In the genomic region with DNA sequence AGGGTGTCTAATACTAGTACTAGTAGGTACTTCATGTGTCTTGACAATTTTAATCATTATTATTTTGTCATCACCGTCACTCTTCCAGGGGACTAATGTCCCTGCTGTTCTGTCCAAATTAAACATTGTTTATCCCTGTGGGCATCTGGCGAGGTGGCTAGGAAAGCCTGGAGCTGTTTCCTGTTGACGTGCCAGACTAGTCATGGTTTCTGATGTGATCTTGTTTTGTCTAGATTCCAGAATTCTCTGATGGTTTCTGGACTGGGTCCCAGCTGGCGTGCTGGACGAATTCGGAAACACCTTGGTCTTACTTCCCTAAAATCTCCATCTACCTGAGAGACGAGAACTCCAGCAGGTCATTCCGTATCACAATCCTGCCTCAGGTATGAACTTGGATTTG, we compare ENCODE assay signal across 19 cellular contexts.
DNase-seq lines count a peak whose midpoint lies in the region; ATAC-seq, FAIRE-seq and TF ChIP-seq lines count a peak whose summit lies in the region.
"Had no signal": no experiment of that assay in that cellular context is flagged by ENCODE, and none has a peak within 500 bp of the region (broad histone marks: within the 10 kb centered on the region; RNA-seq: fewer than 3 reads in every experiment).

No MANE protein-coding gene starts in this region.

- H3K27ac ChIP-seq in suprapubic skin: peak overlapping the region; percentile 68

- peak; percentile 60 for DNase-seq in NCI-H2196 (lab: John Stamatoyannopoulos, UW; ENCODE audit: unreplicated experiment)
- peak; percentile 54 for DNase-seq in bronchial epithelial cell (ENCODE audit: low read depth)
- DNase-seq in foreskin melanocyte: peak; percentile 46
- DNase-seq in suprapubic skin (ENCODE audit: low spot score in 2 of 2): no peak
- no peak for DNase-seq in mesenteric fat pad (ENCODE audit: low spot score)
- DNase-seq in NCI-H748 treated with DMSO at 0.1 percent for 48 hours (lab: John Stamatoyannopoulos, UW): no peak
- DNase-seq: activated CD4-positive, alpha-beta T cell treated with anti-CD3 and anti-CD28 coated beads, Interleukin-2, amount 10 ng/mL, durations not matched to agents 24 days and 14 days; activated naive CD8-positive, alpha-beta T cell treated with anti-CD3 and anti-CD28 coated beads, Interleukin-2, amount 10 ng/mL, durations not matched to agents 7 days and 5 days; EL; immature natural killer cell; KBM-7; NCI-H1417 treated with DMSO at 0.1 percent for 48 hours; NCI-H526 treated with DMSO at 0.1 percent for 48 hours; T-helper 17 cell had no signal

- no peaks in the 10 kb centered on the region for H3K9me3 ChIP-seq in suprapubic skin
- H3K9me3 ChIP-seq: thyroid gland had no signal

- 36% methylated on average over 8 of the region's 8 CpGs for WGBS in suprapubic skin

- H3K27me3 ChIP-seq in bronchial epithelial cell (ENCODE audit: control insufficient read depth, insufficient read depth, low read length) (no peaks in the 10 kb centered on the region), suprapubic skin (no peaks in the 10 kb centered on the region)
- H3K27me3 ChIP-seq: thyroid gland had no signal

- FAIRE-seq in bronchial epithelial cell (lab: Jason Lieb, UNC): no peak
- FAIRE-seq: GM12878, RCC 7860 had no signal

- peaks cover 19% of the 10 kb centered on the region for H3K4me1 ChIP-seq in suprapubic skin
- H3K4me1 ChIP-seq: thyroid gland had no signal

- H3K36me3 ChIP-seq in bronchial epithelial cell (ENCODE audit: control insufficient read depth, insufficient read depth, low read length) (peaks cover 7% of the 10 kb centered on the region), suprapubic skin (peaks cover 58% of the 10 kb centered on the region)

- TF ChIP-seq EP300 in suprapubic skin (IDR thresholded peaks at IDR 0.05): no peak

- TF ChIP-seq POLR2A in suprapubic skin (IDR thresholded peaks at IDR 0.05): no peak

- H3K4me3 ChIP-seq in bronchial epithelial cell (ENCODE audit: low read depth, low read length) (no peak overlapping the region), suprapubic skin (no peak overlapping the region)
- H3K4me3 ChIP-seq: GM12878, thyroid gland had no signal

- no peak for TF ChIP-seq CTCF in bronchial epithelial cell (IDR thresholded peaks at IDR 0.05; ENCODE audit: insufficient read depth, low read length, severe bottlenecking)
- TF ChIP-seq CTCF in suprapubic skin (IDR thresholded peaks at IDR 0.05): no peak

- no peak for ATAC-seq in HG02623 (IDR thresholded peaks at IDR 0.05; ENCODE audit: unreplicated experiment)
- no peak for ATAC-seq in HG03342 (IDR thresholded peaks at IDR 0.05; ENCODE audit: unreplicated experiment)
- ATAC-seq: GM12878, T-helper 17 cell had no signal

Comparison
In these comparisons a context has a peak if more than half of its experiments do, and no peak if none do; other contexts are left out.
1. DNase-seq: peak in NCI-H2196 (single experiment), bronchial epithelial cell (single experiment) and foreskin melanocyte (single experiment); none in suprapubic skin (0 of 2), mesenteric fat pad (single experiment) and NCI-H748 treated with DMSO at 0.1 percent for 48 hours (single experiment).